8 cellular contexts compared by ENCODE assay signal in genomic region chr9:96566401-96567202, GRCh38. TPM values are rescaled to one million over a fixed set of nuclear protein-coding genes. Genes with fewer than 3 reads are reported as not detected.
DNase-seq lines count a peak whose midpoint lies in the region; ATAC-seq and TF ChIP-seq lines count a peak whose summit lies in the region.

No MANE protein-coding gene starts in this region.

- no peaks in the 10 kb centered on the region for H3K36me3 ChIP-seq in BLaER1 treated with 17β-estradiol and CSF1 and Interleukin-3, amounts not matched to agents 10 nM and 100 nM
- H3K36me3 ChIP-seq in SK-N-SH (replicated peaks in 1 of 2; ENCODE audit: control insufficient read depth in 1 of 2, insufficient read depth in 2 of 2, low read length in 1 of 2) (peaks cover 0 to 7% of the 10 kb centered on the region in 2 experiments), ovary (no peaks in the 10 kb centered on the region), thymus (ENCODE audit: control insufficient read depth, insufficient read depth) (no peaks in the 10 kb centered on the region)

- no peaks in the 10 kb centered on the region for H3K9me3 Mint-ChIP-seq in activated naive CD8-positive, alpha-beta T cell (ENCODE audit: low read depth)

- H4K20me1 ChIP-seq in BLaER1 treated with 17β-estradiol and CSF1 and Interleukin-3, amounts not matched to agents 10 nM and 100 nM = no peaks in the 10 kb centered on the region
- H4K20me1 ChIP-seq in SK-N-SH (ENCODE audit: insufficient read depth) = no peaks in the 10 kb centered on the region

- H3K27me3 Mint-ChIP-seq in activated naive CD8-positive, alpha-beta T cell = peaks cover 3% of the 10 kb centered on the region

- H3K36me3 Mint-ChIP-seq in activated naive CD8-positive, alpha-beta T cell = peaks cover 3% of the 10 kb centered on the region

- no peaks in the 10 kb centered on the region for H3K9me2 ChIP-seq in SK-N-SH

- H3K4me3 Mint-ChIP-seq in activated naive CD8-positive, alpha-beta T cell = peak overlapping the region; percentile 84

- peaks cover 9 to 24% (median 18%) of the 10 kb centered on the region in 10 experiments; a peak in 19 of 20 replicates for H3K4me1 ChIP-seq in BLaER1 treated with 17β-estradiol and CSF1 and Interleukin-3, amounts not matched to agents 10 nM and 100 nM
- H3K4me1 ChIP-seq in SK-N-SH (ENCODE audit: control insufficient read depth in 1 of 2, insufficient read depth in 2 of 2, low read depth in 1 of 2, low read length in 1 of 2) (peaks cover 7% of the 10 kb centered on the region in 2 experiments; a peak in 2 of 4 replicates), ovary (ENCODE audit: insufficient read depth) (no peaks in the 10 kb centered on the region), thymus (ENCODE audit: control insufficient read depth, insufficient read depth, low read length) (no peaks in the 10 kb centered on the region)

- peaks cover 5% of the 10 kb centered on the region; the same call in 1 of the 2 replicates for H3K79me2 ChIP-seq in SK-N-SH (ENCODE audit: insufficient read depth)

- intact Hi-C loops in Right ventricle myocardium inferior (cut with DNase I) (no loop called here), ovary (cut with DNase I) (loop anchor here in 1 of 4 donors (2.0 kb wide), 1 partner anchor 116 kb away; the partner anchor contains the start of gene HABP4)

- H3K4me1 Mint-ChIP-seq in activated naive CD8-positive, alpha-beta T cell (ENCODE audit: low read depth) = peaks cover 26% of the 10 kb centered on the region

- DNase-seq in SK-N-SH = peak; percentile 89
- DNase-seq in Right ventricle myocardium inferior (ENCODE audit: missing footprints) = peak; percentile 91
- peak; percentile 49 to 77 (median 61) for DNase-seq in ovary

- peaks cover 0 to 7% (median 0%) of the 10 kb centered on the region in 11 experiments; a peak in 6 of 22 replicates for H3K27me3 ChIP-seq in BLaER1 treated with 17β-estradiol and CSF1 and Interleukin-3, amounts not matched to agents 10 nM and 100 nM
- no peaks in the 10 kb centered on the region for H3K27me3 ChIP-seq in SK-N-SH (ENCODE audit: insufficient read depth)
- H3K27me3 ChIP-seq in ovary = no peaks in the 10 kb centered on the region
- H3K27me3 ChIP-seq in thymus (ENCODE audit: control insufficient read depth, insufficient read depth) = peaks cover 12% of the 10 kb centered on the region

- CTCF ChIA-PET in SK-N-SH (lab: Yijun Ruan, JAX) = interaction anchor here (0.6 to 2.4 kb wide), 29 partner anchors 9 to 1041 kb away, joined by 3 to 21 read pairs (median 3); no protein-coding TSS in a partner anchor

- H3K9me3 ChIP-seq in BLaER1 treated with 17β-estradiol and CSF1 and Interleukin-3, amounts not matched to agents 10 nM and 100 nM (replicated peaks in 1 of 11) = no peaks in the 10 kb centered on the region
- H3K9me3 ChIP-seq in SK-N-SH (no peaks in the 10 kb centered on the region), ovary (no peaks in the 10 kb centered on the region), thymus (ENCODE audit: control insufficient read depth) (no peaks in the 10 kb centered on the region)

- peak overlapping the region; percentile 72 to 90 (median 86) for H3K27ac ChIP-seq in BLaER1 treated with 17β-estradiol and CSF1 and Interleukin-3, amounts not matched to agents 10 nM and 100 nM
- H3K27ac ChIP-seq in SK-N-SH (ENCODE audit: low read depth in 2 of 2, low read length in 1 of 2) = peak overlapping the region; percentile 47 to 49
- peak overlapping the region; percentile 62 to 83 for H3K27ac ChIP-seq in ovary
- H3K27ac ChIP-seq in thymus (ENCODE audit: low read depth) = peak overlapping the region; percentile 81

- ATAC-seq in GM19043 (IDR thresholded peaks at IDR 0.05; ENCODE audit: low read depth, unreplicated experiment) (peak; percentile 88), HG03354 (IDR thresholded peaks at IDR 0.05; ENCODE audit: poor library complexity, severe bottlenecking, unreplicated experiment) (peak; percentile 93), Right ventricle myocardium inferior (peak; percentile 94)

- TF ChIP-seq POLR2A in ovary (IDR thresholded peaks at IDR 0.05) = no peak

- peaks cover 4% of the 10 kb centered on the region for H3F3A ChIP-seq in SK-N-SH (replicated peaks; ENCODE audit: insufficient read depth)

- H3K4me3 ChIP-seq in BLaER1 treated with 17β-estradiol and CSF1 and Interleukin-3, amounts not matched to agents 10 nM and 100 nM = peak overlapping the region; percentile 65 to 80 (median 72)
- H3K4me3 ChIP-seq in SK-N-SH (ENCODE audit: low read depth in 2 of 2, low read length in 1 of 2) (peak overlapping the region; percentile 67 to 78), ovary (peak overlapping the region; percentile 64), thymus (ENCODE audit: low read length) (peak overlapping the region; percentile 77)

- TF ChIP-seq CTCF in SK-N-SH (IDR thresholded peaks at IDR 0.05) = peak; percentile 63
- TF ChIP-seq CTCF in ovary (IDR thresholded peaks at IDR 0.05) = peak in 1 of 3 donors; percentile 33

- TF ChIP-seq RAD21 in SK-N-SH (IDR thresholded peaks at IDR 0.05; ENCODE audit: low read length) = peak; percentile 44

- H3K27ac Mint-ChIP-seq in activated naive CD8-positive, alpha-beta T cell = peak overlapping the region; percentile 37

- WGBS in SK-N-SH (ENCODE audit: low lambda C conversion rate) = 38% methylated on average over 25 of the region's 60 CpGs
- WGBS in ovary, 3 donors = 0 to 1% (median 0%) methylated on average over 48 to 60 of the region's 60 CpGs
- WGBS in thymus = under 1% methylated on average over 60 of the region's 60 CpGs

- H2AFZ ChIP-seq in SK-N-SH (ENCODE audit: low read depth) = peak overlapping the region; percentile 93; the same call in 1 of the 2 replicates

- TF ChIP-seq EP300 in SK-N-SH (IDR thresholded peaks at IDR 0.05; ENCODE audit: borderline replicate concordance in 1 of 2, low read depth in 1 of 2, low read length in 1 of 2) = no peak
- TF ChIP-seq EP300 in ovary (IDR thresholded peaks at IDR 0.05) = no peak

- H3K9ac ChIP-seq in BLaER1 treated with 17β-estradiol and CSF1 and Interleukin-3, amounts not matched to agents 10 nM and 100 nM = peak overlapping the region; percentile 79 to 91 (median 88)
- peak overlapping the region; percentile 85 for H3K9ac ChIP-seq in SK-N-SH

- POLR2A ChIA-PET in SK-N-SH (lab: Yijun Ruan, JAX) = interaction anchor here (1.2 kb wide), 1 partner anchor 42 kb away, joined by 3 read pairs; no protein-coding TSS in a partner anchor

- H3K4me2 ChIP-seq in BLaER1 treated with 17β-estradiol and CSF1 and Interleukin-3, amounts not matched to agents 10 nM and 100 nM = peak overlapping the region; percentile 94 to 99 (median 97)
- H3K4me2 ChIP-seq in SK-N-SH = peak overlapping the region; percentile 99

TF ChIP-seq in SK-N-SH, 30 proteins besides CTCF, POLR2A, EP300 and RAD21:
- TF ChIP-seq FOXJ3 (CRISPR knock-in tag; IDR thresholded peaks at IDR 0.05) (no peak), ELF1 (IDR thresholded peaks at IDR 0.05) (peak; percentile 89), NRF1 (IDR thresholded peaks at IDR 0.05; ENCODE audit: low read depth, low read length) (no peak), MAX (IDR thresholded peaks at IDR 0.05; ENCODE audit: low read depth) (0 out of 2 replicates have a peak, but pooled peaks have one; percentile 37), RCOR1 (IDR thresholded peaks at IDR 0.05; ENCODE audit: low read length) (no peak), MXI1 (IDR thresholded peaks at IDR 0.05; ENCODE audit: low read depth, low read length) (no peak), SMC3 (IDR thresholded peaks at IDR 0.05; ENCODE audit: low read depth, low read length) (peak; percentile 30; the same call in 1 of the 2 replicates), POLR2AphosphoS5 (IDR thresholded peaks at IDR 0.05; ENCODE audit: low read depth, low read length) (no peak), SIN3A (IDR thresholded peaks at IDR 0.05; ENCODE audit: borderline replicate concordance, low read depth, low read length) (peak; percentile 93; the same call in 1 of the 2 replicates)
- TF ChIP-seq, protein P1, sequence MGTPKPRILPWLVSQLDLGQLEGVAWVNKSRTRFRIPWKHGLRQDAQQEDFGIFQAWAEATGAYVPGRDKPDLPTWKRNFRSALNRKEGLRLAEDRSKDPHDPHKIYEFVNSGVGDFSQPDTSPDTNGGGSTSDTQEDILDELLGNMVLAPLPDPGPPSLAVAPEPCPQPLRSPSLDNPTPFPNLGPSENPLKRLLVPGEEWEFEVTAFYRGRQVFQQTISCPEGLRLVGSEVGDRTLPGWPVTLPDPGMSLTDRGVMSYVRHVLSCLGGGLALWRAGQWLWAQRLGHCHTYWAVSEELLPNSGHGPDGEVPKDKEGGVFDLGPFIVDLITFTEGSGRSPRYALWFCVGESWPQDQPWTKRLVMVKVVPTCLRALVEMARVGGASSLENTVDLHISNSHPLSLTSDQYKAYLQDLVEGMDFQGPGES (IDR thresholded peaks at IDR 0.05; ENCODE audit: low read depth, low read length) = no peak

RNA-seq across cellular contexts. Expression of gene CDC14B, which starts 53.0 kb away (rescaled TPM):
- polyA plus RNA-seq in SK-N-SH (2012; rRNA removed) (10.1 and 10.5 TPM in 2 replicates), ovary (10 to 100 TPM in 1 of 2 donors, 1 to 10 TPM in 1; 5.9 to 14.9 TPM), thymus (6.7 TPM)
- polyA plus RNA-seq in SK-N-SH (2012; cell fraction: cytosol; rRNA removed) = 13.8 and 15.5 TPM in 2 replicates
- 12.5 and 21.1 TPM in 2 replicates for polyA plus RNA-seq in SK-N-SH (2012; cell fraction: nucleus; rRNA removed)
- total RNA-seq in Right ventricle myocardium inferior (14.5 TPM), ovary (10 to 100 TPM in 5 of 7 donors, 1 to 10 TPM in 2; 8.1 to 15.3 (median 11.4) TPM)

Comparison
In these comparisons a context has a peak if more than half of its experiments do, and no peak if none do; other contexts are left out.
1. Peak in every context shown above with its lines: DNase-seq, ATAC-seq, H3K4me3 ChIP-seq and H3K27ac ChIP-seq.